ENCODE assay signal across 13 cellular contexts in genomic region chr7:74235525-74236269, GRCh38. TPM values are rescaled to one million over a fixed set of nuclear protein-coding genes. Genes with fewer than 3 reads are reported as not detected.
"Had no signal": no experiment of that assay in that cellular context is flagged by ENCODE, and none has a peak within 500 bp of the region (broad histone marks: within the 10 kb centered on the region; RNA-seq: fewer than 3 reads in every experiment).

No MANE protein-coding gene starts in this region.

- H3K27me3 ChIP-seq: neural progenitor cell, right lobe of liver, suprapubic skin had no signal

- H3K4me1 ChIP-seq: neural progenitor cell, psoas muscle, suprapubic skin had no signal

- H3K9ac ChIP-seq: neural progenitor cell had no signal

- H3K27ac ChIP-seq: neural progenitor cell, psoas muscle, right lobe of liver, suprapubic skin had no signal

- DNase-seq: activated CD8-positive, alpha-beta memory T cell treated with anti-CD3 and anti-CD28 coated beads, Interleukin-2, amount 50 U/mL, for 48 hours; activated CD8-positive, alpha-beta T cell treated with anti-CD3 and anti-CD28 coated beads for 36 hours; activated T-cell treated with anti-CD3 and anti-CD28 coated beads, Interleukin-2, amount 50 U/mL, for 72 hours; dermis blood vessel endothelial cell; islet precursor cell; psoas muscle; right lobe of liver; stimulated activated CD4-positive, alpha-beta T cell treated with anti-CD3 and anti-CD28 coated beads, Interleukin-4, amount 100 ng/mL, for 4 hours had no signal

- H3K27ac Mint-ChIP-seq: activated CD8-positive, alpha-beta T cell treated with anti-CD3 and anti-CD28 coated beads for 36 hours; activated T-cell treated with anti-CD3 and anti-CD28 coated beads, Interleukin-2, amount 50 U/mL, for 72 hours; neural progenitor cell; stimulated activated naive CD8-positive, alpha-beta T cell treated with anti-CD3 and anti-CD28 coated beads, Interleukin-15, Interleukin-2, amounts not matched to agents 100 ng/mL and 50 ng/mL, for 24 hours; type B pancreatic cell had no signal

- H3K9me3 Mint-ChIP-seq: activated CD8-positive, alpha-beta T cell treated with anti-CD3 and anti-CD28 coated beads for 36 hours; activated T-cell treated with anti-CD3 and anti-CD28 coated beads, Interleukin-2, amount 50 U/mL, for 72 hours; neural progenitor cell; stimulated activated naive CD8-positive, alpha-beta T cell treated with anti-CD3 and anti-CD28 coated beads, Interleukin-15, Interleukin-2, amounts not matched to agents 100 ng/mL and 50 ng/mL, for 24 hours; type B pancreatic cell had no signal

- H3K9me3 ChIP-seq: psoas muscle, right lobe of liver, suprapubic skin had no signal

- H3K4me1 Mint-ChIP-seq: neural progenitor cell had no signal

- H3K4me3 Mint-ChIP-seq: activated CD8-positive, alpha-beta T cell treated with anti-CD3 and anti-CD28 coated beads for 36 hours; activated T-cell treated with anti-CD3 and anti-CD28 coated beads, Interleukin-2, amount 50 U/mL, for 72 hours; neural progenitor cell; stimulated activated naive CD8-positive, alpha-beta T cell treated with anti-CD3 and anti-CD28 coated beads, Interleukin-15, Interleukin-2, amounts not matched to agents 100 ng/mL and 50 ng/mL, for 24 hours; type B pancreatic cell had no signal

- H3K4me3 ChIP-seq: neural progenitor cell, psoas muscle, right lobe of liver, smooth muscle cell, suprapubic skin had no signal

- H3K27me3 Mint-ChIP-seq: activated CD8-positive, alpha-beta T cell treated with anti-CD3 and anti-CD28 coated beads for 36 hours; stimulated activated naive CD8-positive, alpha-beta T cell treated with anti-CD3 and anti-CD28 coated beads, Interleukin-15, Interleukin-2, amounts not matched to agents 100 ng/mL and 50 ng/mL, for 24 hours; type B pancreatic cell had no signal

- ATAC-seq: activated CD8-positive, alpha-beta T cell treated with anti-CD3 and anti-CD28 coated beads for 36 hours; psoas muscle; right lobe of liver had no signal

RNA-seq across cellular contexts. Expression of gene LAT2, which starts 25.9 kb away (rescaled TPM):
- total RNA-seq: smooth muscle cell had no signal
- polyA plus RNA-seq: smooth muscle cell had no signal
